ENCODE assay signal across 8 cellular contexts in genomic region chrX:37509349-37509748, GRCh38.
A peak's percentile ranks its signal among the peaks of the same experiment; 100 is the strongest.
DNase-seq lines count a peak whose midpoint lies in the region; ATAC-seq and TF ChIP-seq lines count a peak whose summit lies in the region.

No MANE protein-coding gene starts in this region.

- TF ChIP-seq CTCF in GM12872 (IDR thresholded peaks at IDR 0.05; ENCODE audit: insufficient read depth, low read depth, low read length) (peak; percentile 24; the same call in 1 of the 3 replicates), adrenal gland (IDR thresholded peaks at IDR 0.05) (peak in 5 of 6 experiments; percentile 26 to 51 (median 45))

- intact Hi-C loops in adrenal gland (cut with DNase I), result no loop called here

- H3K4me3 ChIP-seq in adrenal gland (no peak overlapping the region), MG63 (no peak overlapping the region)

- no peak for TF ChIP-seq POLR2A in adrenal gland (IDR thresholded peaks at IDR 0.05)

- H3K27me3 ChIP-seq in adrenal gland, result no peaks in the 10 kb centered on the region
- H3K27me3 ChIP-seq in MG63, result no peaks in the 10 kb centered on the region

- H3K9me3 ChIP-seq in adrenal gland (replicated peaks in 1 of 3) (no peaks in the 10 kb centered on the region), MG63 (no peaks in the 10 kb centered on the region)

- ATAC-seq in HG03159 (IDR thresholded peaks at IDR 0.05; ENCODE audit: unreplicated experiment) (peak; percentile 79), GM19463 (IDR thresholded peaks at IDR 0.05; ENCODE audit: unreplicated experiment) (no peak), HG03175 (IDR thresholded peaks at IDR 0.05; ENCODE audit: unreplicated experiment) (no peak)

- H3K4me1 ChIP-seq in adrenal gland (replicated peaks in 1 of 2), result no peaks in the 10 kb centered on the region

- 29 to 67% (median 54%) methylated on average over 4 of the region's 4 CpGs for WGBS in adrenal gland, 4 donors

- no peaks in the 10 kb centered on the region for H3K36me3 ChIP-seq in adrenal gland (replicated peaks in 1 of 2)
- no peaks in the 10 kb centered on the region for H3K36me3 ChIP-seq in MG63

- peak in 1 of 7 donors; percentile 1 for DNase-seq in adrenal gland
- peak; percentile 0 for DNase-seq in midbrain (lab: John Stamatoyannopoulos, UW)
- DNase-seq in MG63, result no peak
- DNase-seq in middle frontal gyrus (ENCODE audit: extremely low spot score, low spot score), result no peak

- H3K27ac ChIP-seq in adrenal gland, result no peak overlapping the region
